Comparison of ENCODE assay signal across 10 cellular contexts in genomic region chr3:122578110-122578740, GRCh38. TPM values are rescaled to one million over a fixed set of nuclear protein-coding genes. Genes with fewer than 3 reads are reported as not detected.
DNase-seq lines count a peak whose midpoint lies in the region; ATAC-seq and TF ChIP-seq lines count a peak whose summit lies in the region.
"Had no signal": no experiment of that assay in that cellular context is flagged by ENCODE, and none has a peak within 500 bp of the region (broad histone marks: within the 10 kb centered on the region; RNA-seq: fewer than 3 reads in every experiment).

No MANE protein-coding gene starts in this region.

- H3K27me3 Mint-ChIP-seq in activated T-cell treated with anti-CD3 and anti-CD28 coated beads, Interleukin-2, amount 50 U/mL, for 24 hours: no peaks in the 10 kb centered on the region
- no peaks in the 10 kb centered on the region for H3K27me3 Mint-ChIP-seq in activated CD8-positive, alpha-beta T cell treated with anti-CD3 and anti-CD28 coated beads for 36 hours
- peaks cover 0 to 3% (median 0%) of the 10 kb centered on the region in 3 donors for H3K27me3 Mint-ChIP-seq in immature natural killer cell (ENCODE audit: low read depth in 3 of 3)

- no peak for TF ChIP-seq EP300 in suprapubic skin (IDR thresholded peaks at IDR 0.05)

- no peak for DNase-seq in activated T-cell treated with anti-CD3 and anti-CD28 coated beads, Interleukin-2, amount 50 U/mL, for 24 hours
- no peak for DNase-seq in activated T-cell treated with anti-CD3 and anti-CD28 coated beads for 4 hours
- no peak for DNase-seq in activated CD8-positive, alpha-beta T cell treated with anti-CD3 and anti-CD28 coated beads for 36 hours
- DNase-seq in immature natural killer cell: no peak
- DNase-seq in suprapubic skin (ENCODE audit: low spot score in 2 of 2): no peak
- no peak for DNase-seq in H7
- no peak for DNase-seq in DMS53 (lab: John Stamatoyannopoulos, UW)
- DNase-seq: cerebellar nuclear complex, NCI-H2081 treated with DMSO at 0.1 percent for 48 hours had no signal

- H3K36me3 ChIP-seq in suprapubic skin (peaks cover 2% of the 10 kb centered on the region), H7 (replicated peaks; ENCODE audit: control insufficient read depth, insufficient read depth, low read length) (no peaks in the 10 kb centered on the region)

- peak overlapping the region; percentile 88 for H3K4me3 Mint-ChIP-seq in activated T-cell treated with anti-CD3 and anti-CD28 coated beads, Interleukin-2, amount 50 U/mL, for 24 hours
- H3K4me3 Mint-ChIP-seq in activated CD8-positive, alpha-beta T cell treated with anti-CD3 and anti-CD28 coated beads for 36 hours: peak overlapping the region; percentile 87
- peak overlapping the region; percentile 99 to 100 (median 99) for H3K4me3 Mint-ChIP-seq in immature natural killer cell

- CTCF ChIA-PET in activated CD8-positive, alpha-beta T cell treated with anti-CD3 and anti-CD28 coated beads for 36 hours (lab: Charles Lee): interaction anchor here (0.8 to 1.5 kb wide), 6 partner anchors 9 to 98 kb away, joined by 3 to 6 read pairs (median 4); no protein-coding TSS in a partner anchor

- H3K27me3 ChIP-seq in suprapubic skin (no peaks in the 10 kb centered on the region), H7 (ENCODE audit: control insufficient read depth, insufficient read depth, low read length) (peaks cover 9% of the 10 kb centered on the region)

- 49% methylated on average over 5 of the region's 5 CpGs for WGBS in suprapubic skin

- POLR2A ChIA-PET in activated CD8-positive, alpha-beta T cell treated with anti-CD3 and anti-CD28 coated beads for 36 hours (lab: Charles Lee): interaction anchor here (1.1 to 1.7 kb wide), 3 partner anchors 13 to 101 kb away, joined by 3 to 11 read pairs (median 3); partner anchors contain the start of genes DTX3L, KPNA1 and PARP9

- peak overlapping the region; percentile 98 for H3K27ac Mint-ChIP-seq in activated T-cell treated with anti-CD3 and anti-CD28 coated beads, Interleukin-2, amount 50 U/mL, for 24 hours
- H3K27ac Mint-ChIP-seq in activated CD8-positive, alpha-beta T cell treated with anti-CD3 and anti-CD28 coated beads for 36 hours: peak overlapping the region; percentile 99
- peak overlapping the region; percentile 96 to 99 (median 98) for H3K27ac Mint-ChIP-seq in immature natural killer cell

- peaks cover 7% of the 10 kb centered on the region for H3K4me1 ChIP-seq in suprapubic skin

- TF ChIP-seq POLR2A in suprapubic skin (IDR thresholded peaks at IDR 0.05): no peak

- H3K36me3 Mint-ChIP-seq in activated T-cell treated with anti-CD3 and anti-CD28 coated beads, Interleukin-2, amount 50 U/mL, for 24 hours (ENCODE audit: low read depth): peaks cover 43% of the 10 kb centered on the region
- peaks cover 29% of the 10 kb centered on the region for H3K36me3 Mint-ChIP-seq in activated CD8-positive, alpha-beta T cell treated with anti-CD3 and anti-CD28 coated beads for 36 hours (ENCODE audit: low read depth)
- H3K36me3 Mint-ChIP-seq in immature natural killer cell: peaks cover 16 to 29% (median 24%) of the 10 kb centered on the region in 3 donors

- intact Hi-C loops in activated CD8-positive, alpha-beta T cell treated with anti-CD3 and anti-CD28 coated beads for 36 hours (cut with micrococcal nuclease): loop anchor here (5.0 kb wide), 2 partner anchors 34 to 99 kb away; no protein-coding TSS in a partner anchor

- H3K9me3 ChIP-seq in suprapubic skin: peaks cover 12% of the 10 kb centered on the region

- peak; percentile 10 for ATAC-seq in activated CD8-positive, alpha-beta T cell treated with anti-CD3 and anti-CD28 coated beads for 36 hours
- no peak for ATAC-seq in HG03139 (IDR thresholded peaks at IDR 0.05; ENCODE audit: unreplicated experiment)

- H3K9me3 Mint-ChIP-seq in activated T-cell treated with anti-CD3 and anti-CD28 coated beads, Interleukin-2, amount 50 U/mL, for 24 hours: peaks cover 16% of the 10 kb centered on the region
- peaks cover 16% of the 10 kb centered on the region for H3K9me3 Mint-ChIP-seq in activated CD8-positive, alpha-beta T cell treated with anti-CD3 and anti-CD28 coated beads for 36 hours
- H3K9me3 Mint-ChIP-seq in immature natural killer cell: peaks cover 4 to 19% (median 17%) of the 10 kb centered on the region in 6 donors

- peaks cover 55% of the 10 kb centered on the region for H3K4me1 Mint-ChIP-seq in activated T-cell treated with anti-CD3 and anti-CD28 coated beads, Interleukin-2, amount 50 U/mL, for 24 hours (ENCODE audit: low read depth)
- H3K4me1 Mint-ChIP-seq in activated CD8-positive, alpha-beta T cell treated with anti-CD3 and anti-CD28 coated beads for 36 hours (ENCODE audit: low read depth): peaks cover 42% of the 10 kb centered on the region
- H3K4me1 Mint-ChIP-seq in immature natural killer cell: peaks cover 60 to 90% of the 10 kb centered on the region in 2 donors

- H3K4me3 ChIP-seq in suprapubic skin: peak overlapping the region; percentile 58
- no peak overlapping the region; the same call in 1 of the 2 replicates for H3K4me3 ChIP-seq in H7 (ENCODE audit: insufficient read depth, low read depth, low read length)

- H3K27ac ChIP-seq in suprapubic skin: no peak overlapping the region

- no peak for TF ChIP-seq CTCF in activated CD8-positive, alpha-beta T cell treated with anti-CD3 and anti-CD28 coated beads for 36 hours (IDR thresholded peaks at IDR 0.05)
- no peak for TF ChIP-seq CTCF in suprapubic skin (IDR thresholded peaks at IDR 0.05)

RNA-seq across cellular contexts. Expression of gene PARP15, which starts 0.8 kb away (rescaled TPM):
- 10 to 100 TPM; 13.3 to 14.0 TPM for total RNA-seq in activated CD8-positive, alpha-beta T cell treated with anti-CD3 and anti-CD28 coated beads for 36 hours
- 10 to 100 TPM in 2 of 3 donors, 1 to 10 TPM in 1; 9.4 to 17.0 (median 14.1) TPM for polyA plus RNA-seq in immature natural killer cell
- total RNA-seq in suprapubic skin: under 1 TPM in 3 of 4 donors, not detected in 1; 0.26 to 0.80 (median 0.51) TPM
- total RNA-seq in H7 (2014; rRNA removed; shearing (Covaris generic)): not detected in 2 replicates

RNA-seq across cellular contexts. Expression of gene DTX3L, which starts 14.1 kb away (rescaled TPM):
- 10 to 100 TPM; 22.1 to 25.9 TPM for total RNA-seq in activated CD8-positive, alpha-beta T cell treated with anti-CD3 and anti-CD28 coated beads for 36 hours
- polyA plus RNA-seq in immature natural killer cell: 10 to 100 TPM; 15.1 to 38.3 (median 16.3) TPM
- 10 to 100 TPM in 3 of 4 donors, 1 to 10 TPM in 1; 7.6 to 15.3 (median 12.7) TPM for total RNA-seq in suprapubic skin
- total RNA-seq in H7 (2014; rRNA removed; shearing (Covaris generic)): 1.9 and 2.0 TPM in 2 replicates

RNA-seq across cellular contexts. Expression of gene PARP9, which starts 14.1 kb away (rescaled TPM):
- 10 to 100 TPM; 17.8 to 18.5 TPM for total RNA-seq in activated CD8-positive, alpha-beta T cell treated with anti-CD3 and anti-CD28 coated beads for 36 hours
- polyA plus RNA-seq in immature natural killer cell: 10 to 100 TPM; 18.1 to 43.9 (median 28.4) TPM
- 10 to 100 TPM in 3 of 4 donors, 1 to 10 TPM in 1; 8.3 to 13.1 (median 11.2) TPM for total RNA-seq in suprapubic skin
- total RNA-seq in H7 (2014; rRNA removed; shearing (Covaris generic)): 1.1 TPM in 2 replicates

Comparison
In these comparisons a context has a peak if more than half of its experiments do, and no peak if none do; other contexts are left out.
1. RNA of gene PARP15, which starts 0.8 kb away (total RNA-seq): 13.3 to 14.0 TPM in activated CD8-positive, alpha-beta T cell treated with anti-CD3 and anti-CD28 coated beads for 36 hours; 0.26 to 0.80 TPM in suprapubic skin and not detected in H7; every median in the first group is over 4 times any median in the second.
2. Peak in every context shown above with its lines, with median percentiles within 50 percentile points of each other: H3K27ac Mint-ChIP-seq and H3K4me3 Mint-ChIP-seq.